In the genomic region with DNA sequence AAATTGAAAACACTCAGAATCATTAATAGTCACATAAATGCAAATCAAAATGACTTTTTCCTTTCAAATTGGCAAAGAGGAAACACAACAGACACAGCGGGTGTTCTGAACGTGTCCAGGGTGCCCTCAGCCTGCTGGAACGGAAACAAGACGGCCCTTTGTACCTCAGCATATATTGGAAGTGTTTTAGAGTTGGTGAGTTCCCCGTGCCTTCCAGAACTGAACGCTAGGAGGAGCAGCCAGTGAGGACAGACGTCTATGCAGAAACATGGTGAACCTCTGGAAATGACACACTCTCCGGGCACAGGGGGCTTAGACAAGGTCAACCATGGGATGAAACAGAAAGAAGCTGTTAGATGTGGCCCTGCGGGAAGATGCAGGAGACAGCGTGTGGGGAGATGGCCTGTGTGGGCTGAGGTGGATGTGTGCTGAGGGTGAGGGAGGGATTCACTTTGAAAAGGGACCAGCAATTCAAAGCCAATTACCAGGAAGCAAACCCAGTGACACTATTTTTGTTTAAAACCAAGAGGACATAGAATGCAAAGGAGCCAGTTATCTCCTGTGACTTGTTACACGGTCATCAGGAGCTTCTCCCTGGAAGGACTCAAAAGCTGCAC, we compare ENCODE assay signal across 8 cellular contexts. TPM values are rescaled to one million over a fixed set of nuclear protein-coding genes. Genes with fewer than 3 reads are reported as not detected.
DNase-seq lines count a peak whose midpoint lies in the region; ATAC-seq and TF ChIP-seq lines count a peak whose summit lies in the region.

No MANE protein-coding gene starts in this region.

- TF ChIP-seq CTCF in SU-DHL-6 (IDR thresholded peaks at IDR 0.05; ENCODE audit: insufficient read depth, low read length, poor library complexity, severe bottlenecking) (peak; percentile 47), ascending aorta (IDR thresholded peaks at IDR 0.05) (peak; percentile 38 to 67 (median 54)), right atrium auricular region (IDR thresholded peaks at IDR 0.05) (peak; percentile 33 to 64)

- H3K4me1 ChIP-seq in ascending aorta, result no peaks in the 10 kb centered on the region
- H3K4me1 ChIP-seq in right atrium auricular region, result no peaks in the 10 kb centered on the region

- H3K4me3 ChIP-seq in SU-DHL-6 (ENCODE audit: insufficient read depth, low read length, poor library complexity, severe bottlenecking) (no peak overlapping the region), ascending aorta (no peak overlapping the region), right atrium auricular region (no peak overlapping the region)

- DNase-seq in DMS53 (lab: John Stamatoyannopoulos, UW) (peak; percentile 90), HuH-7 (ENCODE audit: low spot score) (peak; percentile 82), ascending aorta (ENCODE audit: low spot score in 2 of 2) (peak in 1 of 2 donors; percentile 79), right atrium auricular region (ENCODE audit: low spot score) (peak; percentile 66)
- DNase-seq in stimulated activated CD4-positive, alpha-beta T cell treated with anti-CD3 and anti-CD28 coated beads, Interleukin-12 subunit alpha, Interleukin-12 subunit beta, amount 100 ng/mL, for 4 hours, result peak; percentile 34

- H3K9me2 ChIP-seq in SU-DHL-6 (replicated peaks; ENCODE audit: insufficient read depth, low read length), result no peaks in the 10 kb centered on the region

- ATAC-seq in HG02981 (IDR thresholded peaks at IDR 0.05; ENCODE audit: unreplicated experiment), result no peak
- no peak for ATAC-seq in HG02798 (IDR thresholded peaks at IDR 0.05; ENCODE audit: poor library complexity, unreplicated experiment)

- no peaks in the 10 kb centered on the region for H4K20me1 ChIP-seq in SU-DHL-6 (ENCODE audit: low read depth, low read length)

- H3K9me3 ChIP-seq in SU-DHL-6 (ENCODE audit: insufficient read depth, low read length), result no peaks in the 10 kb centered on the region
- no peaks in the 10 kb centered on the region for H3K9me3 ChIP-seq in ascending aorta
- H3K9me3 ChIP-seq in right atrium auricular region, result no peaks in the 10 kb centered on the region

- no peak overlapping the region for H3K4me2 ChIP-seq in SU-DHL-6 (ENCODE audit: low read depth, low read length, poor library complexity, severe bottlenecking)

- no peak overlapping the region for H3K9ac ChIP-seq in SU-DHL-6 (ENCODE audit: low read length)

- no peaks in the 10 kb centered on the region for H3K36me3 ChIP-seq in SU-DHL-6 (ENCODE audit: low read length)
- H3K36me3 ChIP-seq in ascending aorta, result no peaks in the 10 kb centered on the region
- H3K36me3 ChIP-seq in right atrium auricular region, result no peaks in the 10 kb centered on the region

- intact Hi-C loops in ascending aorta (cut with DNase I), result loop anchor here (2.0 kb wide), 1 partner anchor 64 kb away; no protein-coding TSS in a partner anchor

- no peaks in the 10 kb centered on the region for H3K79me2 ChIP-seq in SU-DHL-6 (ENCODE audit: insufficient read depth, low read length)

- no peak overlapping the region for H2AFZ ChIP-seq in SU-DHL-6 (ENCODE audit: low read depth, low read length, severe bottlenecking)

- H3K27me3 ChIP-seq in SU-DHL-6 (ENCODE audit: low read length), result no peaks in the 10 kb centered on the region
- H3K27me3 ChIP-seq in ascending aorta, result no peaks in the 10 kb centered on the region
- no peaks in the 10 kb centered on the region for H3K27me3 ChIP-seq in right atrium auricular region

- H3K27ac ChIP-seq in SU-DHL-6 (ENCODE audit: low read depth, low read length) (no peak overlapping the region), ascending aorta (no peak overlapping the region), right atrium auricular region (no peak overlapping the region)

- H3F3A ChIP-seq in SU-DHL-6 (ENCODE audit: insufficient read depth), result no peaks in the 10 kb centered on the region

RNA-seq across cellular contexts. Expression of a gene that starts 40.4 kb away (rescaled TPM):
- total RNA-seq in ascending aorta, result not detected
- total RNA-seq in right atrium auricular region, result 1 to 10 TPM; 1.9 TPM
